In the genomic region with DNA sequence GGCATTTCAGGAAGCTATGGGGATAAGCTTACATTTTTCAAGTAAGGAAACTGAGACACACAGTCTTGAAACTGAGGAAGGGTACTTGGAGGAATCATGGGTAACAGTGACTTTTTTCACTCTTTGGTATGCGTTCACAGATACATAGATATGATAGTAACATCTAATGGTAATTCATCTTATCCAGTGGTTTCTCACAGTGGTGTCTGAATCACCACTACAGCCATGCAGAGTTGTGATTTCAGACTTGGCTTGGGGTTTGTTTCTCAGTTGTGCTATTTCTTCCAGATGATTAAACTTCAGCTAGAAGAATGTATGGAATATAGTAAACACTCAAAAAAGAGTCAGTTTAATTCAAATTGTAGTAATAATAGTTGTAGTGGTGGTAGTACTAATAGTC, we compare ENCODE assay signal across 1 cellular context.
TF ChIP-seq lines count a peak whose summit lies in the region.

No MANE protein-coding gene starts in this region.

TF ChIP-seq in GM23338, 12 proteins besides CTCF, POLR2A, EP300 and RAD21 (continued from another document):
- TF ChIP-seq, protein P1, sequence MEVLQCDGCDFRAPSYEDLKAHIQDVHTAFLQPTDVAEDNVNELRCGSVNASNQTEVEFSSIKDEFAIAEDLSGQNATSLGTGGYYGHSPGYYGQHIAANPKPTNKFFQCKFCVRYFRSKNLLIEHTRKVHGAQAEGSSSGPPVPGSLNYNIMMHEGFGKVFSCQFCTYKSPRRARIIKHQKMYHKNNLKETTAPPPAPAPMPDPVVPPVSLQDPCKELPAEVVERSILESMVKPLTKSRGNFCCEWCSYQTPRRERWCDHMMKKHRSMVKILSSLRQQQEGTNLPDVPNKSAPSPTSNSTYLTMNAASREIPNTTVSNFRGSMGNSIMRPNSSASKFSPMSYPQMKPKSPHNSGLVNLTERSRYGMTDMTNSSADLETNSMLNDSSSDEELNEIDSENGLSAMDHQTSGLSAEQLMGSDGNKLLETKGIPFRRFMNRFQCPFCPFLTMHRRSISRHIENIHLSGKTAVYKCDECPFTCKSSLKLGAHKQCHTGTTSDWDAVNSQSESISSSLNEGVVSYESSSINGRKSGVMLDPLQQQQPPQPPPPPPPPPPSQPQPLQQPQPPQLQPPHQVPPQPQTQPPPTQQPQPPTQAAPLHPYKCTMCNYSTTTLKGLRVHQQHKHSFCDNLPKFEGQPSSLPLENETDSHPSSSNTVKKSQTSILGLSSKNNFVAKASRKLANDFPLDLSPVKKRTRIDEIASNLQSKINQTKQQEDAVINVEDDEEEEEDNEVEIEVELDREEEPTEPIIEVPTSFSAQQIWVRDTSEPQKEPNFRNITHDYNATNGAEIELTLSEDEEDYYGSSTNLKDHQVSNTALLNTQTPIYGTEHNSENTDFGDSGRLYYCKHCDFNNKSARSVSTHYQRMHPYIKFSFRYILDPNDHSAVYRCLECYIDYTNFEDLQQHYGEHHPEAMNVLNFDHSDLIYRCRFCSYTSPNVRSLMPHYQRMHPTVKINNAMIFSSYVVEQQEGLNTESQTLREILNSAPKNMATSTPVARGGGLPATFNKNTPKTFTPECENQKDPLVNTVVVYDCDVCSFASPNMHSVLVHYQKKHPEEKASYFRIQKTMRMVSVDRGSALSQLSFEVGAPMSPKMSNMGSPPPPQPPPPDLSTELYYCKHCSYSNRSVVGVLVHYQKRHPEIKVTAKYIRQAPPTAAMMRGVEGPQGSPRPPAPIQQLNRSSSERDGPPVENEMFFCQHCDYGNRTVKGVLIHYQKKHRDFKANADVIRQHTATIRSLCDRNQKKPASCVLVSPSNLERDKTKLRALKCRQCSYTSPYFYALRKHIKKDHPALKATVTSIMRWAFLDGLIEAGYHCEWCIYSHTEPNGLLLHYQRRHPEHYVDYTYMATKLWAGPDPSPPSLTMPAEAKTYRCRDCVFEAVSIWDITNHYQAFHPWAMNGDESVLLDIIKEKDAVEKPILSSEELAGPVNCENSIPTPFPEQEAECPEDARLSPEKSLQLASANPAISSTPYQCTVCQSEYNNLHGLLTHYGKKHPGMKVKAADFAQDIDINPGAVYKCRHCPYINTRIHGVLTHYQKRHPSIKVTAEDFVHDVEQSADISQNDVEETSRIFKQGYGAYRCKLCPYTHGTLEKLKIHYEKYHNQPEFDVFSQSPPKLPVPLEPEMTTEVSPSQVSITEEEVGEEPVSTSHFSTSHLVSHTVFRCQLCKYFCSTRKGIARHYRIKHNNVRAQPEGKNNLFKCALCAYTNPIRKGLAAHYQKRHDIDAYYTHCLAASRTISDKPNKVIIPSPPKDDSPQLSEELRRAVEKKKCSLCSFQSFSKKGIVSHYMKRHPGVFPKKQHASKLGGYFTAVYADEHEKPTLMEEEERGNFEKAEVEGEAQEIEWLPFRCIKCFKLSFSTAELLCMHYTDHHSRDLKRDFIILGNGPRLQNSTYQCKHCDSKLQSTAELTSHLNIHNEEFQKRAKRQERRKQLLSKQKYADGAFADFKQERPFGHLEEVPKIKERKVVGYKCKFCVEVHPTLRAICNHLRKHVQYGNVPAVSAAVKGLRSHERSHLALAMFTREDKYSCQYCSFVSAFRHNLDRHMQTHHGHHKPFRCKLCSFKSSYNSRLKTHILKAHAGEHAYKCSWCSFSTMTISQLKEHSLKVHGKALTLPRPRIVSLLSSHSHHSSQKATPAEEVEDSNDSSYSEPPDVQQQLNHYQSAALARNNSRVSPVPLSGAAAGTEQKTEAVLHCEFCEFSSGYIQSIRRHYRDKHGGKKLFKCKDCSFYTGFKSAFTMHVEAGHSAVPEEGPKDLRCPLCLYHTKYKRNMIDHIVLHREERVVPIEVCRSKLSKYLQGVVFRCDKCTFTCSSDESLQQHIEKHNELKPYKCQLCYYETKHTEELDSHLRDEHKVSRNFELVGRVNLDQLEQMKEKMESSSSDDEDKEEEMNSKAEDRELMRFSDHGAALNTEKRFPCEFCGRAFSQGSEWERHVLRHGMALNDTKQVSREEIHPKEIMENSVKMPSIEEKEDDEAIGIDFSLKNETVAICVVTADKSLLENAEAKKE (CRISPR knock-in tag; IDR thresholded peaks at IDR 0.05), result no peak
- TF ChIP-seq NANOG (IDR thresholded peaks at IDR 0.05; ENCODE audit: borderline replicate concordance), result no peak
- no peak for TF ChIP-seq POLR2AphosphoS5 (IDR thresholded peaks at IDR 0.05; ENCODE audit: low read depth)
- TF ChIP-seq STAT1 (IDR thresholded peaks at IDR 0.05; ENCODE audit: unreplicated experiment), result no peak
- no peak for TF ChIP-seq EZH2phosphoT487 (IDR thresholded peaks at IDR 0.05; ENCODE audit: unreplicated experiment)
- no peak for TF ChIP-seq EZH2 (IDR thresholded peaks at IDR 0.05; ENCODE audit: low read depth, unreplicated experiment)
